16 cellular contexts compared by ENCODE assay signal in genomic region chr5:142422426-142422825, GRCh38.
A peak's percentile ranks its signal among the peaks of the same experiment; 100 is the strongest.
DNase-seq lines count a peak whose midpoint lies in the region; ATAC-seq and TF ChIP-seq lines count a peak whose summit lies in the region.
"Had no signal": no experiment of that assay in that cellular context is flagged by ENCODE, and none has a peak within 500 bp of the region (broad histone marks: within the 10 kb centered on the region; RNA-seq: fewer than 3 reads in every experiment).

No MANE protein-coding gene starts in this region.

- no peak for TF ChIP-seq POLR2A in spleen (IDR thresholded peaks at IDR 0.05)

- no peak for TF ChIP-seq CTCF in epithelial cell of esophagus (IDR thresholded peaks at IDR 0.05; ENCODE audit: insufficient read depth, low read depth, low read length, missing control alignments)
- TF ChIP-seq CTCF in retinal pigment epithelial cell (conservative IDR thresholded peaks at IDR 0.05; ENCODE audit: low read depth, low read length) = no peak
- TF ChIP-seq CTCF in spleen (IDR thresholded peaks at IDR 0.05 in 8 of 11, conservative IDR thresholded peaks at IDR 0.05 in 3 of 11) = no peak

- no peak for ATAC-seq in HG02852 (IDR thresholded peaks at IDR 0.05; ENCODE audit: unreplicated experiment)
- ATAC-seq: GM12878 had no signal

- H3K27me3 ChIP-seq in spleen (replicated peaks in 1 of 7) = no peaks in the 10 kb centered on the region
- H3K27me3 ChIP-seq: cardiac muscle cell, suprapubic skin had no signal

- no peaks in the 10 kb centered on the region for H3K36me3 ChIP-seq in spleen
- H3K36me3 ChIP-seq: cardiac muscle cell, suprapubic skin had no signal

- H3K4me1 ChIP-seq in spleen = peaks cover 11 to 66% (median 38%) of the 10 kb centered on the region in 6 donors

- peaks cover 0 to 4% (median 0%) of the 10 kb centered on the region in 8 donors for H3K9me3 ChIP-seq in spleen
- H3K9me3 ChIP-seq: suprapubic skin had no signal

- H3K27ac ChIP-seq in spleen = no peak overlapping the region
- H3K27ac ChIP-seq: cardiac muscle cell, suprapubic skin had no signal

- H3K4me3 ChIP-seq in epithelial cell of esophagus (ENCODE audit: low read length) (no peak overlapping the region), retinal pigment epithelial cell (ENCODE audit: low read length) (no peak overlapping the region), spleen (no peak overlapping the region)
- H3K4me3 ChIP-seq: cardiac muscle cell, GM12878, suprapubic skin had no signal

- intact Hi-C loops in spleen (cut with DNase I; ENCODE audit: low total_unique reads) = no loop called here

- peak; percentile 69 for DNase-seq in EL
- DNase-seq in RKO (ENCODE audit: low spot score) = peak; percentile 67
- peak; percentile 71 for DNase-seq in epithelial cell of esophagus (ENCODE audit: low read depth)
- peak; percentile 86 for DNase-seq in retinal pigment epithelial cell (ENCODE audit: low read depth)
- no peak for DNase-seq in LoVo (ENCODE audit: low spot score)
- no peak for DNase-seq in spleen
- DNase-seq: activated CD4-positive, CD25-positive, alpha-beta regulatory T cell; activated naive CD4-positive, alpha-beta T cell treated with anti-CD3 and anti-CD28 coated beads, Interleukin-2, amount 10 ng/mL, durations not matched to agents 7 days and 5 days; CD4-positive, alpha-beta T cell; MV-4-11; stimulated activated CD4-positive, alpha-beta T cell treated with anti-CD3 and anti-CD28 coated beads, Interleukin-1b, Interleukin-23, amount 100 ng/mL, for 48 hours; T-cell had no signal

Comparison
In these comparisons a context has a peak if more than half of its experiments do, and no peak if none do; other contexts are left out.
1. DNase-seq: peak in EL (single experiment), RKO (single experiment), epithelial cell of esophagus (single experiment) and retinal pigment epithelial cell (single experiment); none in LoVo (single experiment) and spleen (single experiment).